8 cellular contexts compared by ENCODE assay signal in the genomic region with DNA sequence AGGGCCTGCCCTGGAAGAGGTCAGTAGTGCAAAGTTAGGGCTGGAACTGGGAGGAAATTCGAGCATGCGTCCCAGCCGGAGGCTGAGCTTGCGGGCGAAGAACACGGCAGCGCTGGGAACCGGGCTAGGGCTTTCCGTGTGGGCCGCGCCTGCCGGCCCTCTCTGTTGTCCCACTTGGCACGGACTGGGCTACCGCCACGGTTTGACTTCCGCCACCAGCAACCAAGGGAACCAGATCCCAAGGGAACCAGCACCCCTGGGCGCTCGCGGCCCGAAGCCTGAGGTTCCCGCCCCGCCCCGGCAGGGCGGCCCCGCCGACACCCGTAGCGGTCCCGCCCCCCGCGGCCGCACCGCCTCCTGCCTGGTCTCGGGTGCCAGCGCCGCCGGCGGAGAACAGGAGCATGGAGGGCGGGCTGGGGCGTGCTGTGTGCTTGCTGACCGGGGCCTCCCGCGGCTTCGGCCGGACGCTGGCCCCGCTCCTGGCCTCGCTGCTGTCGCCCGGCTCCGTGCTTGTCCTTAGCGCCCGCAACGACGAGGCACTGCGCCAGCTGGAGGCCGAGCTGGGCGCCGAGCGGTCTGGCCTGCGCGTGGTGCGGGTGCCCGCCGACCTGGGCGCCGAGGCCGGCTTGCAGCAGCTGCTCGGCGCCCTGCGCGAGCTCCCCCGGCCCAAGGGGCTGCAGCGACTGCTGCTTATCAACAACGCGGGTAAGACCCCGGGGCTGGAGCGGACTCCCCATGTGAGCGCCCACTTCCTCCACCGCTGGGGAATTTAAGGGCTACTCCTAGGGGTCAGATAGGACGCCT. TPM values are rescaled to one million over a fixed set of nuclear protein-coding genes. Genes with fewer than 3 reads are reported as not detected.
DNase-seq lines count a peak whose midpoint lies in the region; ATAC-seq and TF ChIP-seq lines count a peak whose summit lies in the region.

A gene (plus strand): TSS at position 377 of the 804 bp plus-strand sequence. CDS start 25 bp downstream, at position 402.

- peaks cover 49% of the 10 kb centered on the region for H3K27me3 Mint-ChIP-seq in activated naive CD8-positive, alpha-beta T cell
- peaks cover 16% of the 10 kb centered on the region for H3K27me3 Mint-ChIP-seq in glutamatergic neuron (ENCODE audit: unreplicated experiment)

- no peaks in the 10 kb centered on the region for H3K9me3 Mint-ChIP-seq in activated naive CD8-positive, alpha-beta T cell (ENCODE audit: low read depth)
- H3K9me3 Mint-ChIP-seq in glutamatergic neuron (ENCODE audit: unreplicated experiment), result peaks cover 8% of the 10 kb centered on the region

- DNase-seq in ELF-1 (ENCODE audit: low read depth, low spot score) (peak; percentile 48), SK-N-DZ (ENCODE audit: low spot score) (peak; percentile 55), glutamatergic neuron (peak; percentile 74), omental fat pad (ENCODE audit: low spot score) (peak; percentile 57), upper lobe of left lung (peak; percentile 86 to 96)

- no peak within 1 kb of the TSS for H3K27ac Mint-ChIP-seq in activated naive CD8-positive, alpha-beta T cell
- H3K27ac Mint-ChIP-seq in glutamatergic neuron (ENCODE audit: unreplicated experiment), result no peak within 1 kb of the TSS

- H3K4me1 Mint-ChIP-seq in activated naive CD8-positive, alpha-beta T cell (ENCODE audit: low read depth), result no peaks in the 10 kb centered on the region
- no peaks in the 10 kb centered on the region for H3K4me1 Mint-ChIP-seq in glutamatergic neuron (ENCODE audit: low read depth, unreplicated experiment)

- peak; percentile 89 for ATAC-seq in GM21717 (IDR thresholded peaks at IDR 0.05; ENCODE audit: unreplicated experiment)
- peak; percentile 85 for ATAC-seq in omental fat pad (ENCODE audit: low FRiP score)
- ATAC-seq in upper lobe of left lung (ENCODE audit: low FRiP score in 2 of 2), result peak; percentile 79 to 97

- peak within 1 kb of the TSS; percentile 75 to 92 (median 86) for H3K27ac ChIP-seq in upper lobe of left lung

- H3K36me3 ChIP-seq in upper lobe of left lung, result peaks cover 0 to 25% (median 8%) of the 10 kb centered on the region in 4 donors

- TF ChIP-seq CTCF in glutamatergic neuron (IDR thresholded peaks at IDR 0.05; ENCODE audit: partially characterized antibody, unreplicated experiment) (no peak), omental fat pad (IDR thresholded peaks at IDR 0.05) (no peak), upper lobe of left lung (IDR thresholded peaks at IDR 0.05) (peak in 1 of 6 experiments; percentile 26)

- H3K27me3 ChIP-seq in upper lobe of left lung, result no peaks in the 10 kb centered on the region

- H3K4me3 ChIP-seq in upper lobe of left lung, result peak within 1 kb of the TSS; percentile 62 to 93 (median 73)

- H3K4me3 Mint-ChIP-seq in activated naive CD8-positive, alpha-beta T cell, result peak within 1 kb of the TSS; percentile 83
- H3K4me3 Mint-ChIP-seq in glutamatergic neuron (ENCODE audit: unreplicated experiment), result peak within 1 kb of the TSS; percentile 89

- no peak for TF ChIP-seq RAD21 in Ishikawa (IDR thresholded peaks at IDR 0.05; ENCODE audit: low read depth)

- H3K36me3 Mint-ChIP-seq in activated naive CD8-positive, alpha-beta T cell, result peaks cover 4% of the 10 kb centered on the region
- H3K36me3 Mint-ChIP-seq in glutamatergic neuron (ENCODE audit: unreplicated experiment), result no peaks in the 10 kb centered on the region

- TF ChIP-seq POLR2A in upper lobe of left lung (IDR thresholded peaks at IDR 0.05), result peak in 2 of 4 donors; percentile 15 to 58

- H3K4me1 ChIP-seq in upper lobe of left lung, result peaks cover 16 to 26% (median 21%) of the 10 kb centered on the region in 4 donors

- no peak for TF ChIP-seq EP300 in Ishikawa (IDR thresholded peaks at IDR 0.05; ENCODE audit: borderline replicate concordance)
- TF ChIP-seq EP300 in upper lobe of left lung (IDR thresholded peaks at IDR 0.05), result no peak

- no peaks in the 10 kb centered on the region for H3K9me3 ChIP-seq in upper lobe of left lung

- 0 to 2% methylated on average over 2 to 40 of the region's 81 CpGs for WGBS in upper lobe of left lung, 2 donors

TF ChIP-seq in Ishikawa, 13 proteins besides CTCF, POLR2A, EP300 and RAD21:
- TF ChIP-seq, protein P1, sequence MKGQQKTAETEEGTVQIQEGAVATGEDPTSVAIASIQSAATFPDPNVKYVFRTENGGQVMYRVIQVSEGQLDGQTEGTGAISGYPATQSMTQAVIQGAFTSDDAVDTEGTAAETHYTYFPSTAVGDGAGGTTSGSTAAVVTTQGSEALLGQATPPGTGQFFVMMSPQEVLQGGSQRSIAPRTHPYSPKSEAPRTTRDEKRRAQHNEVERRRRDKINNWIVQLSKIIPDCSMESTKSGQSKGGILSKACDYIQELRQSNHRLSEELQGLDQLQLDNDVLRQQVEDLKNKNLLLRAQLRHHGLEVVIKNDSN (IDR thresholded peaks at IDR 0.05), result no peak
- TF ChIP-seq NFIC (IDR thresholded peaks at IDR 0.05) (peak; percentile 2; the same call in 1 of the 2 replicates), CEBPB (IDR thresholded peaks at IDR 0.05) (no peak), FOXM1 (IDR thresholded peaks at IDR 0.05; ENCODE audit: borderline replicate concordance, low read depth) (no peak), ZBTB7A (IDR thresholded peaks at IDR 0.05; ENCODE audit: low read depth) (no peak), CREB1 (IDR thresholded peaks at IDR 0.05; ENCODE audit: low read depth) (no peak), YY1 (IDR thresholded peaks at IDR 0.05; ENCODE audit: low read depth) (peak; percentile 39; the same call in 1 of the 2 replicates), TEAD4 (IDR thresholded peaks at IDR 0.05) (no peak), TCF12 (IDR thresholded peaks at IDR 0.05; ENCODE audit: low read depth) (no peak), EGR1 (IDR thresholded peaks at IDR 0.05) (no peak), TAF1 (IDR thresholded peaks at IDR 0.05; ENCODE audit: low read depth) (no peak; the same call in 1 of the 2 replicates)
- TF ChIP-seq, protein P2, sequence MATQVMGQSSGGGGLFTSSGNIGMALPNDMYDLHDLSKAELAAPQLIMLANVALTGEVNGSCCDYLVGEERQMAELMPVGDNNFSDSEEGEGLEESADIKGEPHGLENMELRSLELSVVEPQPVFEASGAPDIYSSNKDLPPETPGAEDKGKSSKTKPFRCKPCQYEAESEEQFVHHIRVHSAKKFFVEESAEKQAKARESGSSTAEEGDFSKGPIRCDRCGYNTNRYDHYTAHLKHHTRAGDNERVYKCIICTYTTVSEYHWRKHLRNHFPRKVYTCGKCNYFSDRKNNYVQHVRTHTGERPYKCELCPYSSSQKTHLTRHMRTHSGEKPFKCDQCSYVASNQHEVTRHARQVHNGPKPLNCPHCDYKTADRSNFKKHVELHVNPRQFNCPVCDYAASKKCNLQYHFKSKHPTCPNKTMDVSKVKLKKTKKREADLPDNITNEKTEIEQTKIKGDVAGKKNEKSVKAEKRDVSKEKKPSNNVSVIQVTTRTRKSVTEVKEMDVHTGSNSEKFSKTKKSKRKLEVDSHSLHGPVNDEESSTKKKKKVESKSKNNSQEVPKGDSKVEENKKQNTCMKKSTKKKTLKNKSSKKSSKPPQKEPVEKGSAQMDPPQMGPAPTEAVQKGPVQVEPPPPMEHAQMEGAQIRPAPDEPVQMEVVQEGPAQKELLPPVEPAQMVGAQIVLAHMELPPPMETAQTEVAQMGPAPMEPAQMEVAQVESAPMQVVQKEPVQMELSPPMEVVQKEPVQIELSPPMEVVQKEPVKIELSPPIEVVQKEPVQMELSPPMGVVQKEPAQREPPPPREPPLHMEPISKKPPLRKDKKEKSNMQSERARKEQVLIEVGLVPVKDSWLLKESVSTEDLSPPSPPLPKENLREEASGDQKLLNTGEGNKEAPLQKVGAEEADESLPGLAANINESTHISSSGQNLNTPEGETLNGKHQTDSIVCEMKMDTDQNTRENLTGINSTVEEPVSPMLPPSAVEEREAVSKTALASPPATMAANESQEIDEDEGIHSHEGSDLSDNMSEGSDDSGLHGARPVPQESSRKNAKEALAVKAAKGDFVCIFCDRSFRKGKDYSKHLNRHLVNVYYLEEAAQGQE (IDR thresholded peaks at IDR 0.05; ENCODE audit: low read depth), result 0 out of 2 replicates have a peak, but pooled peaks have one; percentile 4
- TF ChIP-seq, protein P3, sequence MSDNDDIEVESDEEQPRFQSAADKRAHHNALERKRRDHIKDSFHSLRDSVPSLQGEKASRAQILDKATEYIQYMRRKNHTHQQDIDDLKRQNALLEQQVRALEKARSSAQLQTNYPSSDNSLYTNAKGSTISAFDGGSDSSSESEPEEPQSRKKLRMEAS (IDR thresholded peaks at IDR 0.05), result peak; percentile 36

RNA-seq across cellular contexts. Expression of the gene that starts here (rescaled TPM):
- 7.3 and 8.6 TPM in 2 replicates for polyA plus RNA-seq in SK-N-DZ (2014; cell fraction: cytosol; rRNA removed)
- 3.8 and 5.1 TPM in 2 replicates for polyA plus RNA-seq in SK-N-DZ (2014; cell fraction: nucleus; rRNA removed)
- total RNA-seq in glutamatergic neuron (ENCODE audit: unreplicated experiment) (1.7 TPM), omental fat pad (10 to 100 TPM; 24.3 to 54.3 (median 42.8) TPM), upper lobe of left lung (10 to 100 TPM; 26.2 to 49.2 (median 34.2) TPM)

Comparison
In these comparisons a context has a peak if more than half of its experiments do, and no peak if none do; other contexts are left out.
1. Peak in every context shown above with its lines: DNase-seq, ATAC-seq, H3K4me3 ChIP-seq and H3K27ac ChIP-seq.